8 cellular contexts compared by ENCODE assay signal in genomic region chr16:27254262-27254811, GRCh38. TPM values are rescaled to one million over a fixed set of nuclear protein-coding genes. Genes with fewer than 3 reads are reported as not detected.
A peak's percentile ranks its signal among the peaks of the same experiment; 100 is the strongest.
DNase-seq lines count a peak whose midpoint lies in the region; ATAC-seq and TF ChIP-seq lines count a peak whose summit lies in the region.

No MANE protein-coding gene starts in this region.

- H3K4me1 ChIP-seq in uterus: no peaks in the 10 kb centered on the region

- no peaks in the 10 kb centered on the region for H3K27me3 ChIP-seq in uterus

- peaks cover 78% of the 10 kb centered on the region for H3K36me3 Mint-ChIP-seq in activated T-cell treated with anti-CD3 and anti-CD28 coated beads, Interleukin-2, amount 50 U/mL, for 24 hours (ENCODE audit: low read depth)
- H3K36me3 Mint-ChIP-seq in progenitor cell of endocrine pancreas (ENCODE audit: insufficient read depth): peaks cover 6% of the 10 kb centered on the region

- no peaks in the 10 kb centered on the region for H3K9me3 Mint-ChIP-seq in activated T-cell treated with anti-CD3 and anti-CD28 coated beads, Interleukin-2, amount 50 U/mL, for 24 hours
- H3K9me3 Mint-ChIP-seq in progenitor cell of endocrine pancreas (ENCODE audit: low read depth): no peaks in the 10 kb centered on the region

- H3K36me3 ChIP-seq in uterus: no peaks in the 10 kb centered on the region

- H3K27me3 Mint-ChIP-seq in activated T-cell treated with anti-CD3 and anti-CD28 coated beads, Interleukin-2, amount 50 U/mL, for 24 hours: no peaks in the 10 kb centered on the region
- no peaks in the 10 kb centered on the region for H3K27me3 Mint-ChIP-seq in progenitor cell of endocrine pancreas

- no peaks in the 10 kb centered on the region for H3K9me3 ChIP-seq in uterus

- H3K27ac Mint-ChIP-seq in activated T-cell treated with anti-CD3 and anti-CD28 coated beads, Interleukin-2, amount 50 U/mL, for 24 hours: peak overlapping the region; percentile 97
- H3K27ac Mint-ChIP-seq in progenitor cell of endocrine pancreas: no peak overlapping the region

- peak overlapping the region; percentile 1 to 38 for H3K27ac ChIP-seq in coronary artery
- peak overlapping the region; percentile 34 to 59 for H3K27ac ChIP-seq in uterus

- intact Hi-C loops in uterus (cut with DNase I; ENCODE audit: low total_unique reads): no loop called here

- peak; percentile 82 for ATAC-seq in HG03432 (IDR thresholded peaks at IDR 0.05; ENCODE audit: unreplicated experiment)

- peak overlapping the region; percentile 63 for H3K4me3 Mint-ChIP-seq in activated T-cell treated with anti-CD3 and anti-CD28 coated beads, Interleukin-2, amount 50 U/mL, for 24 hours
- H3K4me3 Mint-ChIP-seq in progenitor cell of endocrine pancreas (ENCODE audit: low read depth): no peak overlapping the region

- H3K4me3 ChIP-seq in coronary artery: no peak overlapping the region
- no peak overlapping the region for H3K4me3 ChIP-seq in uterus

- DNase-seq in activated T-cell treated with anti-CD3 and anti-CD28 coated beads, Interleukin-2, amount 50 U/mL, for 24 hours: peak; percentile 64
- no peak for DNase-seq in activated T-cell treated with anti-CD3 and anti-CD28 coated beads, Interleukin-2, amount 50 U/mL, for 1 hour
- DNase-seq in coronary artery (ENCODE audit: low spot score) (no peak), uterus (no peak), progenitor cell of endocrine pancreas (ENCODE audit: low spot score, unreplicated experiment) (no peak), NCI-H1694 (lab: John Stamatoyannopoulos, UW) (no peak), dedifferentiated amniotic fluid mesenchymal stem cell (ENCODE audit: extremely low spot score) (no peak)

- H3K4me1 Mint-ChIP-seq in activated T-cell treated with anti-CD3 and anti-CD28 coated beads, Interleukin-2, amount 50 U/mL, for 24 hours (ENCODE audit: low read depth): peaks cover 88% of the 10 kb centered on the region
- peaks cover 7% of the 10 kb centered on the region for H3K4me1 Mint-ChIP-seq in progenitor cell of endocrine pancreas (ENCODE audit: low read depth)

- TF ChIP-seq POLR2A in uterus (IDR thresholded peaks at IDR 0.05): no peak

- no peak for TF ChIP-seq CTCF in coronary artery (IDR thresholded peaks at IDR 0.05)
- TF ChIP-seq CTCF in uterus (IDR thresholded peaks at IDR 0.05): no peak
- no peak for TF ChIP-seq CTCF in progenitor cell of endocrine pancreas (IDR thresholded peaks at IDR 0.05; ENCODE audit: unreplicated experiment)

RNA-seq across cellular contexts. Expression of gene NSMCE1, which starts 14.2 kb away (rescaled TPM):
- 10 to 100 TPM in 3 of 4 donors, 1 to 10 TPM in 1; 3.2 to 43.6 (median 35.6) TPM for total RNA-seq in uterus
- total RNA-seq in progenitor cell of endocrine pancreas: 26.2 and 27.1 TPM in 2 replicates

RNA-seq across cellular contexts. Expression of gene KDM8, which starts 51.0 kb away (rescaled TPM):
- total RNA-seq in uterus (10 to 100 TPM in 2 of 4 donors, 1 to 10 TPM in 1, not detected in 1; 4.1 to 31.0 (median 11.5) TPM), progenitor cell of endocrine pancreas (12.5 and 14.4 TPM in 2 replicates)

RNA-seq across cellular contexts. Expression of gene IL4R, which starts 59.4 kb away (rescaled TPM):
- total RNA-seq in uterus: 100 to 1,000 TPM in 1 of 4 donors, 10 to 100 TPM in 2, 1 to 10 TPM in 1; 9.4 to 137 (median 45.4) TPM
- 23.4 and 23.6 TPM in 2 replicates for total RNA-seq in progenitor cell of endocrine pancreas
